5 cellular contexts compared by ENCODE assay signal in the genomic region with DNA sequence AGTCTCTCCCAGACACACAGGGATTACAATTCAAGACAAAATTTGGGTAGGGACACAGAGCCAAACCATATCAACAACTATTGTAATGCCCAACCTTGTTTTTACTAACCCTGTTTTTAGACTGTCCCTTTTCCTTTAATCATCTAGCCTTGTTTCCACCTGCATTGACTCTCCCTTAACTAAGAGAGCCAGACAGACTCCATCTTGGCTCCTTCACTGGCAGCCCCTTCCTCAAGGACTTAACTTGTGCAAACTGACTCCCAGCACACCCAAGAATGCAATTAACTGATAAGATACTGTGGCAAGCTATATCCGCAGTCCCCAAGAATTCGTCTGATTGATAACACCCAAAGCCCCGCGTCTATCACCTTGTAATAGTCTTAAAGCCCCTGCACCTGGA.
DNase-seq lines count a peak whose midpoint lies in the region; TF ChIP-seq lines count a peak whose summit lies in the region.
"Not testable (repeated sequence)": the region's sequence is repeated elsewhere in the genome, so short reads cannot be mapped to it uniquely, and the experiment has no call there.

No MANE protein-coding gene starts in this region.

- not testable (repeated sequence) for H3K36me3 Mint-ChIP-seq in Caco-2 (ENCODE audit: insufficient read depth, unreplicated experiment); progenitor cell of endocrine pancreas (ENCODE audit: insufficient read depth)
- peaks cover 32% of the 10 kb centered on the region for H3K36me3 Mint-ChIP-seq in endodermal cell (ENCODE audit: low read depth)

- not testable (repeated sequence) for H3K4me1 ChIP-seq in Caco-2; SK-N-SH (ENCODE audit: control insufficient read depth in 1 of 2, insufficient read depth in 2 of 2, low read depth in 1 of 2, low read length in 1 of 2); endodermal cell (ENCODE audit: control insufficient read depth, insufficient read depth, low read length)

- H4K20me1 ChIP-seq in SK-N-SH (ENCODE audit: insufficient read depth), result not testable (repeated sequence)

- H3K9me3 Mint-ChIP-seq in Caco-2 (ENCODE audit: unreplicated experiment), result peaks cover 11% of the 10 kb centered on the region
- peaks cover 59% of the 10 kb centered on the region for H3K9me3 Mint-ChIP-seq in endodermal cell
- H3K9me3 Mint-ChIP-seq in progenitor cell of endocrine pancreas (ENCODE audit: low read depth), result peaks cover 18% of the 10 kb centered on the region

- H3K27me3 Mint-ChIP-seq in Caco-2 (ENCODE audit: insufficient read depth, unreplicated experiment); endodermal cell (ENCODE audit: insufficient read depth); progenitor cell of endocrine pancreas: not testable (repeated sequence)

- peak overlapping the region; percentile 48 for H3K27ac Mint-ChIP-seq in Caco-2 (ENCODE audit: unreplicated experiment)
- H3K27ac Mint-ChIP-seq in endodermal cell, result peak overlapping the region; percentile 91
- H3K27ac Mint-ChIP-seq in progenitor cell of endocrine pancreas, result peak overlapping the region; percentile 56

- TF ChIP-seq CTCF in Caco-2 (IDR thresholded peaks at IDR 0.05; ENCODE audit: insufficient read depth in 1 of 2, low read depth in 1 of 2, low read length in 1 of 2, severe bottlenecking in 1 of 2, unreplicated experiment in 1 of 2); SK-N-SH (IDR thresholded peaks at IDR 0.05); endodermal cell (conservative IDR thresholded peaks at IDR 0.05); progenitor cell of endocrine pancreas (IDR thresholded peaks at IDR 0.05; ENCODE audit: unreplicated experiment): not testable (repeated sequence)

- H3K79me2 ChIP-seq in SK-N-SH (ENCODE audit: insufficient read depth), result not testable (repeated sequence)

- not testable (repeated sequence) for H3K27me3 ChIP-seq in Caco-2 (replicated peaks; ENCODE audit: control insufficient read depth, insufficient read depth, low read length); SK-N-SH (ENCODE audit: insufficient read depth); endodermal cell (ENCODE audit: control insufficient read depth, insufficient read depth, low read length, poor library complexity, severe bottlenecking)

- H3K9me2 ChIP-seq in SK-N-SH, result not testable (repeated sequence)

- BruUV-seq in Caco-2 (replicated peaks; lab: Mats Ljungman, UMichigan), result not testable (repeated sequence)

- not testable (repeated sequence) for TF ChIP-seq RAD21 in SK-N-SH (IDR thresholded peaks at IDR 0.05; ENCODE audit: low read length)

- peak overlapping the region; percentile 31; the same call in 1 of the 2 replicates for H2AFZ ChIP-seq in SK-N-SH (ENCODE audit: low read depth)

- DNase-seq in Caco-2; SK-N-SH; endodermal cell; progenitor cell of endocrine pancreas (ENCODE audit: low spot score, unreplicated experiment): not testable (repeated sequence)
- DNase-seq in NCI-H82 (lab: John Stamatoyannopoulos, UW), result peak; percentile 83

- not testable (repeated sequence) for H3K4me1 Mint-ChIP-seq in Caco-2 (ENCODE audit: low read depth, unreplicated experiment); endodermal cell
- peaks cover 17% of the 10 kb centered on the region for H3K4me1 Mint-ChIP-seq in progenitor cell of endocrine pancreas (ENCODE audit: low read depth)

- H3K4me2 ChIP-seq in SK-N-SH, result not testable (repeated sequence)

- H3K4me3 ChIP-seq in Caco-2 (ENCODE audit: low read depth, low read length); SK-N-SH (ENCODE audit: low read depth in 2 of 2, low read length in 1 of 2); endodermal cell (ENCODE audit: low read length): not testable (repeated sequence)

- H3K9me3 ChIP-seq in Caco-2, SK-N-SH: not testable (repeated sequence)
- H3K9me3 ChIP-seq in endodermal cell (ENCODE audit: control insufficient read depth, low read length), result peaks cover 63% of the 10 kb centered on the region

- intact Hi-C loops in Caco-2 (cut with micrococcal nuclease; ENCODE audit: unreplicated experiment), result not testable (repeated sequence)

- H3F3A ChIP-seq in SK-N-SH (replicated peaks; ENCODE audit: insufficient read depth), result not testable (repeated sequence)

- H3K4me3 Mint-ChIP-seq in Caco-2 (ENCODE audit: unreplicated experiment); endodermal cell; progenitor cell of endocrine pancreas (ENCODE audit: low read depth): not testable (repeated sequence)

- H3K9ac ChIP-seq in SK-N-SH, result not testable (repeated sequence)
- peak overlapping the region; percentile 66 for H3K9ac ChIP-seq in endodermal cell (ENCODE audit: extremely low read depth, low read length, poor library complexity, severe bottlenecking)

- POLR2A ChIA-PET in Caco-2 (lab: Charles Lee); SK-N-SH (lab: Yijun Ruan, JAX): not testable (repeated sequence)

- CTCF ChIA-PET in Caco-2 (lab: Charles Lee); SK-N-SH (lab: Yijun Ruan, JAX): not testable (repeated sequence)

- not testable (repeated sequence) for H3K27ac ChIP-seq in SK-N-SH (ENCODE audit: low read depth in 2 of 2, low read length in 1 of 2)
- peak overlapping the region; percentile 15 for H3K27ac ChIP-seq in endodermal cell (ENCODE audit: low read depth, low read length)

- TF ChIP-seq EP300 in SK-N-SH (IDR thresholded peaks at IDR 0.05; ENCODE audit: borderline replicate concordance in 1 of 2, low read depth in 1 of 2, low read length in 1 of 2), result not testable (repeated sequence)

- H3K36me3 ChIP-seq in Caco-2 (ENCODE audit: control insufficient read depth, insufficient read depth, low read length); SK-N-SH (replicated peaks in 1 of 2; ENCODE audit: control insufficient read depth in 1 of 2, insufficient read depth in 2 of 2, low read length in 1 of 2); endodermal cell (ENCODE audit: control insufficient read depth, insufficient read depth, low read length): not testable (repeated sequence)

- WGBS in SK-N-SH (ENCODE audit: low lambda C conversion rate), result 83% methylated on average over 4 of the region's 4 CpGs
- 37% methylated on average over 2 of the region's 4 CpGs; no CpG with 5 or more reads in 1 of the 2 experiments for WGBS in endodermal cell (ENCODE audit: insufficient coverage in 1 of 2, insufficient read length in 1 of 2), 2 experiments
